ENCODE assay signal across 18 cellular contexts in the genomic region with DNA sequence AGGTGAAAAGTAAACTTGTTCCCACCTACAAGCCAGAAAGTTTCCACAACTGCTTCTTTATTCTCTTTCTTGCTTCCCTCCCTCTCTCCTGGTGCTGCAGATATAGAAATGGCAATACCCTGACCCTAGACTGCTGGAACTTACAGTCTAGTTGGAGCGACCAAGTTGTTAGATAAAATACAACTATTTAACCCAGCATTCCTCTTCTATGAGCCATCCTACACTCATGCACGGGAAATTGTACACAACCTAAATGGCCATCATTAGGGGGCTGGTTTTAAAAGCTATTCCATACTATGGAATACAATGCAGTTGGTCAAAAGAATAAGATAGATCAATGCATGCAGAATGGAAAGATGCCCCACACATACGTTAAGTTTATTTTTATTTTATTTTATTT. TPM values are rescaled to one million over a fixed set of nuclear protein-coding genes. Genes with fewer than 3 reads are reported as not detected.
DNase-seq lines count a peak whose midpoint lies in the region; ATAC-seq, FAIRE-seq and TF ChIP-seq lines count a peak whose summit lies in the region.
"Had no signal": no experiment of that assay in that cellular context is flagged by ENCODE, and none has a peak within 500 bp of the region (broad histone marks: within the 10 kb centered on the region; RNA-seq: fewer than 3 reads in every experiment).

No MANE protein-coding gene starts in this region.

- H3K27ac ChIP-seq in brain microvascular endothelial cell = no peak overlapping the region
- H3K27ac ChIP-seq: A549 had no signal

- ATAC-seq in GM18517 (IDR thresholded peaks at IDR 0.05; ENCODE audit: unreplicated experiment) = no peak
- ATAC-seq: A549 had no signal

- FAIRE-seq in GM19239 (lab: Jason Lieb, UNC) = no peak
- no peak for FAIRE-seq in HTR-8/SVneo (lab: Jason Lieb, UNC)
- FAIRE-seq: A549 had no signal

- TF ChIP-seq CTCF in brain microvascular endothelial cell (IDR thresholded peaks at IDR 0.05; ENCODE audit: low read depth, low read length, missing control alignments) = no peak

- no peak overlapping the region for H3K4me3 ChIP-seq in brain microvascular endothelial cell (ENCODE audit: low read depth, low read length)
- H3K4me3 ChIP-seq: A549 had no signal

- no peaks in the 10 kb centered on the region for H3K36me3 ChIP-seq in brain microvascular endothelial cell (replicated peaks)
- H3K36me3 ChIP-seq: BE2C had no signal

- peak; percentile 31 for DNase-seq in AG20443 (ENCODE audit: low spot score)
- DNase-seq in M059J (ENCODE audit: low read depth) = peak; percentile 54
- DNase-seq in brain microvascular endothelial cell = peak; percentile 9
- peak; percentile 33 for DNase-seq in iris pigment epithelial cell (ENCODE audit: low read depth)
- DNase-seq in NCI-H1930 (lab: John Stamatoyannopoulos, UW) = no peak
- no peak for DNase-seq in GM19239 (ENCODE audit: insufficient read length, low spot score)
- DNase-seq in HTR-8/SVneo (ENCODE audit: insufficient read length, low spot score) = no peak
- DNase-seq: BE2C; CD4-positive, alpha-beta memory T cell; DND-41; H7; KBM-7; NCI-H1092 treated with DMSO at 0.1 percent for 48 hours; NCI-H187 treated with DMSO at 0.1 percent for 48 hours; NCI-H2171; NCI-H510A had no signal

- H3K27me3 ChIP-seq in brain microvascular endothelial cell (replicated peaks) = no peaks in the 10 kb centered on the region
- H3K27me3 ChIP-seq: BE2C had no signal

- in situ Hi-C loops in brain microvascular endothelial cell (cut with HindIII; ENCODE audit: low pct_ligation_motif_present, low sequenced_read_pairs) = no loop called here

RNA-seq across cellular contexts. Expression of gene PJA1, which starts 41.1 kb away (rescaled TPM):
- 38.9 and 58.4 TPM in 2 replicates for total RNA-seq in M059J (2014; rRNA removed; shearing (Covaris generic))

Comparison
In these comparisons a context has a peak if more than half of its experiments do, and no peak if none do; other contexts are left out.
1. DNase-seq: peak in AG20443 (single experiment), M059J (single experiment), brain microvascular endothelial cell (single experiment) and iris pigment epithelial cell (single experiment); none in NCI-H1930 (0 of 2), GM19239 (single experiment) and HTR-8/SVneo (single experiment).